16 cellular contexts compared by ENCODE assay signal in genomic region chr3:149317072-149317471, GRCh38. TPM values are rescaled to one million over a fixed set of nuclear protein-coding genes. Genes with fewer than 3 reads are reported as not detected.
"Had no signal": no experiment of that assay in that cellular context is flagged by ENCODE, and none has a peak within 500 bp of the region (broad histone marks: within the 10 kb centered on the region; RNA-seq: fewer than 3 reads in every experiment).

No MANE protein-coding gene starts in this region.

- H3K4me1 ChIP-seq: thyroid gland had no signal

- FAIRE-seq: bronchial epithelial cell had no signal

- H3K9me3 Mint-ChIP-seq: natural killer cell; T-helper 1 cell treated with Interleukin-12 subunit alpha and Interleukin-12 subunit beta and Interleukin-4 antibody, amounts not matched to agents 30 μg/mL and 1 μg/mL, for 36 hours had no signal

- H3K4me3 ChIP-seq: thyroid gland had no signal

- ATAC-seq: esophagus mucosa, left ventricle myocardium superior, natural killer cell had no signal

- H3K4me3 Mint-ChIP-seq: activated naive CD8-positive, alpha-beta T cell; natural killer cell; T-helper 1 cell treated with Interleukin-12 subunit alpha and Interleukin-12 subunit beta and Interleukin-4 antibody, amounts not matched to agents 30 μg/mL and 1 μg/mL, for 36 hours had no signal

- H3K36me3 Mint-ChIP-seq: activated naive CD8-positive, alpha-beta T cell; natural killer cell had no signal

- H3K27me3 ChIP-seq: neutrophil, thyroid gland had no signal

- H3K4me1 Mint-ChIP-seq: natural killer cell had no signal

- DNase-seq: activated CD4-positive, alpha-beta T cell treated with anti-CD3 and anti-CD28 coated beads, Interleukin-2, amount 50 U/mL, for 48 hours; cerebellar nuclear complex; effector CD4-positive, alpha-beta T cell; left ventricle myocardium superior; natural killer cell; retina; stimulated activated CD4-positive, alpha-beta T cell treated with anti-CD3 and anti-CD28 coated beads, Interleukin-12 subunit alpha, Interleukin-12 subunit beta, amount 100 ng/mL, for 4 hours; stimulated activated CD4-positive, alpha-beta T cell treated with anti-CD3 and anti-CD28 coated beads, Interleukin-1b, Interleukin-23, amount 100 ng/mL, for 48 hours; stimulated activated CD8-positive, alpha-beta memory T cell treated with anti-CD3 and anti-CD28 coated beads, Interleukin-4, amount 100 ng/mL, for 48 hours; stimulated activated naive CD4-positive, alpha-beta T cell; thyroid gland had no signal

- H3K27ac Mint-ChIP-seq: activated naive CD8-positive, alpha-beta T cell; natural killer cell; T-helper 1 cell treated with Interleukin-12 subunit alpha and Interleukin-12 subunit beta and Interleukin-4 antibody, amounts not matched to agents 30 μg/mL and 1 μg/mL, for 36 hours had no signal

- H3K9me3 ChIP-seq: neutrophil, thyroid gland had no signal

- H3K36me3 ChIP-seq: neutrophil, thyroid gland had no signal

- H3K27ac ChIP-seq: neutrophil, thyroid gland had no signal

RNA-seq across cellular contexts. Expression of gene TM4SF18, which starts 16.4 kb away (rescaled TPM):
- total RNA-seq: bronchial epithelial cell, natural killer cell had no signal
